Comparison of ENCODE assay signal across 33 cellular contexts in the genomic region with DNA sequence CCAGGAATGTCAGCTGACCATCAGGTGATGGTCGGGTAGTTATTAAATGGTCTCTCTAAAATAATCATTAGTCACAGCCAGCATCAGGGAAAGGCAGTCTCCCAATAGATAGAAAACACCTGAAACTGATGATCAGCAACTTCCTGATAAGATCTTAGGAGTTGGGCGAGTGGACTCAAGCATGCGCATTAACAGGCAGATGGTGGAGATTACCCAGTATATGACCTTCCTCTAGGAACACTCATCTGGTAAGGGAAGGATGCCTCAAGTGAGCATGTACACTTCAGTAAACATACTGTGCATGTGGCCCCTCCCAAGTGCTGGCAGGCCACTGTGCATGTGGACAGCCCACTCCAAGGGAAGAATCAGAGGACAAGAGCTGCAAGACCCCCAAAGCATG.
"Had no signal": no experiment of that assay in that cellular context is flagged by ENCODE, and none has a peak within 500 bp of the region (broad histone marks: within the 10 kb centered on the region; RNA-seq: fewer than 3 reads in every experiment).

No MANE protein-coding gene starts in this region.

- H3K9me3 ChIP-seq: Peyer's patch had no signal

- ATAC-seq: activated CD8-positive, alpha-beta T cell treated with anti-CD3 and anti-CD28 coated beads for 36 hours; activated T-cell treated with anti-CD3 and anti-CD28 coated beads, Interleukin-2, amount 50 U/mL, for 72 hours; activated T-helper 17 cell treated with anti-CD3 and anti-CD28 coated beads, Interleukin-2, amount 50 U/mL, for 72 hours; PC-3 had no signal

- DNase-seq: activated CD4-positive, alpha-beta T cell treated with anti-CD3 and anti-CD28 coated beads, Interleukin-2, amount 10 ng/mL, durations not matched to agents 24 days and 14 days; activated CD4-positive, alpha-beta T cell treated with anti-CD3 and anti-CD28 coated beads, Interleukin-2, amount 50 U/mL, for 4 hours; activated CD8-positive, alpha-beta T cell treated with anti-CD3 and anti-CD28 coated beads for 36 hours; activated effector memory CD4-positive, alpha-beta T cell treated with anti-CD3 and anti-CD28 coated beads, Interleukin-2, amount 50 U/mL, for 16 hours; activated naive CD4-positive, alpha-beta T cell; activated naive CD4-positive, alpha-beta T cell treated with anti-CD3 and anti-CD28 coated beads, Interleukin-2, amount 50 U/mL, for 16 hours; activated naive CD8-positive, alpha-beta T cell treated with anti-CD3 and anti-CD28 coated beads for 36 hours; activated T-cell treated with anti-CD3 and anti-CD28 coated beads, Interleukin-2, amount 50 U/mL, for 1 hour; activated T-cell treated with anti-CD3 and anti-CD28 coated beads, Interleukin-2, amount 50 U/mL, for 72 hours; amniotic stem cell; aorta; brain microvascular endothelial cell; central memory CD4-positive, alpha-beta T cell; Kasumi-1; MM.1S; NCI-H1092 treated with DMSO at 0.1 percent for 48 hours; NCI-H1417; NCI-H146; NCI-H187; NCI-H2029 treated with DMSO at 0.1 percent for 48 hours; NCI-H2107; NCI-H226; NCI-H446 treated with DMSO at 0.1 percent for 48 hours; NCI-H69; NK-92 treated with Interleukin-12 subunit alpha and Interleukin-12 subunit beta, amount 100 ng/mL, for 24 hours; PC-3; Peyer's patch; Right ventricle myocardium superior; SW 1271; T-helper 1 cell; T-helper 9 cell had no signal

- H3K36me3 ChIP-seq: brain microvascular endothelial cell, Peyer's patch had no signal

- H3K27ac ChIP-seq: brain microvascular endothelial cell, Peyer's patch, RWPE1 had no signal

- H3K4me3 ChIP-seq: Peyer's patch had no signal

- H3K27me3 ChIP-seq: Peyer's patch had no signal

- H3K4me1 ChIP-seq: Peyer's patch had no signal
